20 cellular contexts compared by ENCODE assay signal in the genomic region with DNA sequence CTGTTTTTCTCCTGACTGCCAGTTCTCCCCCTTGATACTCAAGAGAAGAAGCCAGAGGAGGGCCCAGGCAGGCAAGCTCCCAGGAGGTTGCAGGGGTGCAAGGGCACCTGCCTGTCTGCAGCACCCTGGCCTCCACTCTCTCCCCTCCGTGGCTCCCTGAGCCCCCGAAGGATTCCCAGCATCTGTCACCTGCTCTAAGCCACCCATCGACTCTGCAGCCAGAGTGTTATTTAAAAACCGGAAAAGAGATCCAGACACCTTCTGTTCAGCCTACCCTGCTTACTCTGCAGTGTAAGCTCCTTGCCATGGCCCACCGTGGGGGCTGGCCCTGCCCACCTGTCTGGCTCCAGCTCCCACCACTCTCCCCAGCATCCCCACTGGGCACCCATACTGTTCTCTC.
"Had no signal": no experiment of that assay in that cellular context is flagged by ENCODE, and none has a peak within 500 bp of the region (broad histone marks: within the 10 kb centered on the region; RNA-seq: fewer than 3 reads in every experiment).

No MANE protein-coding gene starts in this region.

- H3K27me3 ChIP-seq: pancreas, transverse colon had no signal

- H3K4me3 ChIP-seq: dorsolateral prefrontal cortex, esophagus muscularis mucosa, gastrocnemius medialis, heart right ventricle, pancreas, stomach, thoracic aorta, transverse colon had no signal

- H3K4me1 ChIP-seq: esophagus muscularis mucosa, gastrocnemius medialis, heart right ventricle, pancreas, stomach, transverse colon had no signal

- ATAC-seq: gastrocnemius medialis, heart right ventricle, left lobe of liver, natural killer cell, pancreas, right cardiac atrium had no signal

- H3K9me3 ChIP-seq: pancreas, thoracic aorta, transverse colon had no signal

- DNase-seq: cortex of kidney; dorsolateral prefrontal cortex; effector CD8-positive, alpha-beta T cell; gastrocnemius medialis; heart right ventricle; hypothalamus; islet precursor cell; natural killer cell; occipital lobe; pancreas; right cardiac atrium; small intestine; stimulated activated CD4-positive, alpha-beta T cell treated with anti-CD3 and anti-CD28 coated beads, Interleukin-12 subunit alpha, Interleukin-12 subunit beta, amount 100 ng/mL, for 4 hours; stimulated activated naive CD4-positive, alpha-beta T cell; stomach; substantia nigra; transverse colon had no signal

- H3K36me3 ChIP-seq: esophagus muscularis mucosa, gastrocnemius medialis, heart right ventricle, pancreas, stomach, thoracic aorta, transverse colon had no signal
